Comparison of ENCODE assay signal across 20 cellular contexts in the genomic region with DNA sequence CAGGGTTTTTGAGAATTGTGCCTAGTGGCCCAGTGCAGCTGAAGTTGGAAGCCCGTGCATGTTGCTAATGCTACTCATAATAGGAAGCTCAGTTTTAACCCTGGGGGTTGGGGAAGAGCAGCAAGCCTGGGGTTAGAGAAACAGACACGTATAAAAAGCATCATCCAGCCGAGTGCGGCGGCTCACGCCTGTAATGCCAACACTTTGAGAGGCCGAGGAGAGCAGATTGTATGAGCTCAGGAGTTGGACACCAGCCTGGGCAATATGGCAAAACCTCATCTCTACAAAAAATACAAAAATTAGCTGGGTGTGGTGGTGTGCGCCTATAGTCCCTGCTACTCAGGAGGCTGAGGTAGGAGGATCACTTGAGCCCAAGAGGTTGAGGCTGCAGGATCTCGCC. TPM values are rescaled to one million over a fixed set of nuclear protein-coding genes. Genes with fewer than 3 reads are reported as not detected.
"Had no signal": no experiment of that assay in that cellular context is flagged by ENCODE, and none has a peak within 500 bp of the region (broad histone marks: within the 10 kb centered on the region; RNA-seq: fewer than 3 reads in every experiment).

No MANE protein-coding gene starts in this region.

- H3K9me3 ChIP-seq: ascending aorta, gastrocnemius medialis, heart right ventricle, lower lobe of right lung, neutrophil, right atrium auricular region, SK-N-SH had no signal

- H3K9me2 ChIP-seq: SK-N-SH had no signal

- H3K27ac ChIP-seq: ascending aorta, heart right ventricle, lower lobe of right lung, neutrophil, right atrium auricular region had no signal

- H3K27ac Mint-ChIP-seq: activated CD8-positive, alpha-beta T cell treated with anti-CD3 and anti-CD28 coated beads for 36 hours; WTC11 had no signal

- H3K4me3 ChIP-seq: ascending aorta, lower lobe of right lung, right atrium auricular region had no signal

- H3K27me3 Mint-ChIP-seq: activated CD8-positive, alpha-beta T cell treated with anti-CD3 and anti-CD28 coated beads for 36 hours had no signal

- H3K36me3 Mint-ChIP-seq: WTC11 had no signal

- H3K4me3 Mint-ChIP-seq: activated CD8-positive, alpha-beta T cell treated with anti-CD3 and anti-CD28 coated beads for 36 hours; WTC11 had no signal

- DNase-seq: activated CD4-positive, alpha-beta T cell treated with anti-CD3 and anti-CD28 coated beads for 48 hours; activated CD8-positive, alpha-beta memory T cell treated with anti-CD3 and anti-CD28 coated beads, Interleukin-2, amount 50 U/mL, for 4 hours; activated CD8-positive, alpha-beta T cell treated with anti-CD3 and anti-CD28 coated beads for 36 hours; activated gamma-delta T cell; activated T-cell treated with anti-CD3 and anti-CD28 coated beads, Interleukin-2, amount 50 U/mL, for 48 hours; erythroblast; gastrocnemius medialis; heart right ventricle; lower lobe of right lung; SK-N-SH; small intestine; stimulated activated CD4-positive, alpha-beta T cell treated with anti-CD3 and anti-CD28 coated beads, Interleukin-4, amount 100 ng/mL, for 24 hours; stimulated activated naive CD4-positive, alpha-beta T cell treated with Interleukin-2 at 50 U/mL for 16 hours; trophoblast cell had no signal

- H3K36me3 ChIP-seq: ascending aorta, gastrocnemius medialis, lower lobe of right lung, neutrophil, right atrium auricular region had no signal

- H3K4me2 ChIP-seq: SK-N-SH had no signal

- H3K9me3 Mint-ChIP-seq: activated CD8-positive, alpha-beta T cell treated with anti-CD3 and anti-CD28 coated beads for 36 hours; WTC11 had no signal

- H3K27me3 ChIP-seq: ascending aorta, dorsolateral prefrontal cortex, gastrocnemius medialis, heart right ventricle, neutrophil, right atrium auricular region had no signal

RNA-seq across cellular contexts. Expression of gene CCDC92B, which starts 35.6 kb away (rescaled TPM):
- total RNA-seq: ascending aorta, bronchial epithelial cell, gastrocnemius medialis, right atrium auricular region had no signal
